Comparison of ENCODE assay signal across 8 cellular contexts in the genomic region with DNA sequence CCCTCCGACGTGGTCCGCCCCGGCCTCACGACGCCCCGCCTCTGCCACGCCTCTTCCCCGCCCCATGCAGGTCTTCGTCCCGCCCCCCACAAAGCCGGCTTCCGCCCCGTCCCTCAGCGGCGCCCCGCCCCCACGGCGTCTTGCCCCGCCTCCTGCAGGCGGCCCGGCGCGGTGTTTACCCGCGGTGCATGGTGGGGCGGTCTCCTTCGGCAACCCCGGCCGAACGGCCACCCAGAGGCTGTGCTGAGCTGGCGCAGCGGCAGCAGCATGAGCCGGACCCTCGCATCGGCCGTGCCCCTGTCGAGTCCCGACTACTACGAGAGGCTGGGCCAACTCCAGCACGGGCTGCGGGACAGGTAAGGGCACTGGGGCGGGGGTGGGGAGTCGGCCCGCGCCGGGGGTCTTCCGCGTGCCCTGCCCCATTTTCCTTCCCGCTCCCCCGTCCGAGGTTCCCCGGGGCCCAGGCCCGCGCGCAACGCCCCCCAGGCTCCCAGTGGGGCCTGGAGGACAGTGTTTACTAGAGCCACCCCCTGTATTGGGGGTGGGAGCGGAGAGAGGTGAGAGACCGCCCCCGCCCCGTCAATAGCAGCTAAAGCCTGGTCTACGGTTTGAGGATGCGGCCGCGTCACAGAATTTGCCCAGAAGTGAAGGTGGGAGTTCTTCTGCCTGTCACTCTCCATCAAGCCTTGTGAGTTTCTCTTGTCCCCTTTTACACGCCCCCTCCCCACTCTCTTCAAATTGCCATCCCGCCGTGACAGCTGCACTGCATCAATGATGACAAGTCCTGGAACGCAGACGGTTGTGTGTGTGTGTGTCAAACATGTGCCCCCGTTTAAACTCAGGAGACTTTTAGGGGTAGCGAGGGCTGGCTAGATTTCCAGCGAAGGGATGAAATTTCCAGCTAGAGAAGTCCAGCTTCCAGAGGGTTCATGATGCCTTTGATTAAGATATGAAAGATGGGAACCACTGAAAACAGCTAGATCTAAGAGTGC. TPM values are rescaled to one million over a fixed set of nuclear protein-coding genes. Genes with fewer than 3 reads are reported as not detected.
DNase-seq lines count a peak whose midpoint lies in the region; ATAC-seq, FAIRE-seq and TF ChIP-seq lines count a peak whose summit lies in the region.

A gene with protein sequence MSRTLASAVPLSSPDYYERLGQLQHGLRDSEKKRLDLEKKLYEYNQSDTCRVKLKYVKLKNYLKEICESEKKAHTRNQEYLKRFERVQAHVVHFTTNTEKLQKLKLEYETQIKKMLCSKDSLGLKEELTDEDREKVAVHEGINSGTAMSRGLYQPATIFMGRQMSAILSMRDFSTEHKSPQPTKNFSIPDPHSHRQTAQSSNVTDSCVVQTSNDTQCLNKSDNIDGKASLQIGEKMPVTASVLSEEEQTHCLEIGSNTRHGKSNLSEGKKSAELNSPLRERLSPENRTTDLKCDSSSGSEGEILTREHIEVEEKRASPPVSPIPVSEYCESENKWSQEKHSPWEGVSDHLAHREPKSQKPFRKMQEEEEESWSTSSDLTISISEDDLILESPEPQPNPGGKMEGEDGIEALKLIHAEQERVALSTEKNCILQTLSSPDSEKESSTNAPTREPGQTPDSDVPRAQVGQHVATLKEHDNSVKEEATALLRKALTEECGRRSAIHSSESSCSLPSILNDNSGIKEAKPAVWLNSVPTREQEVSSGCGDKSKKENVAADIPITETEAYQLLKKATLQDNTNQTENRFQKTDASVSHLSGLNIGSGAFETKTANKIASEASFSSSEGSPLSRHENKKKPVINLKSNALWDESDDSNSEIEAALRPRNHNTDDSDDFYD (plus strand): TSS at position 234 of the 992 bp plus-strand sequence. CDS start 34 bp downstream, at position 268.

- H3K4me3 Mint-ChIP-seq in central memory CD8-positive, alpha-beta T cell, result peak within 1 kb of the TSS; percentile 92

- TF ChIP-seq CTCF in AG09319 (IDR thresholded peaks at IDR 0.05; ENCODE audit: low read depth, low read length) (peak; percentile 13), kidney (IDR thresholded peaks at IDR 0.05; ENCODE audit: borderline replicate concordance, extremely low read depth, insufficient read depth) (peak; percentile 45)

- H3K9ac ChIP-seq in kidney (ENCODE audit: low read length in 2 of 2), result peak within 1 kb of the TSS; percentile 70 to 72

- peak; percentile 89 for DNase-seq in AG09319 (ENCODE audit: extremely low read depth, low read depth)
- DNase-seq in NCI-H345 (lab: John Stamatoyannopoulos, UW), result peak; percentile 97
- DNase-seq in activated CD4-positive, CD25-positive, alpha-beta regulatory T cell (lab: John Stamatoyannopoulos, UW), result peak; percentile 97 to 98 (median 97)
- DNase-seq in central memory CD8-positive, alpha-beta T cell (ENCODE audit: low spot score in 2 of 2), result peak; percentile 96 to 99
- peak; percentile 99 for DNase-seq in kidney
- DNase-seq in stimulated activated CD4-positive, alpha-beta T cell treated with anti-CD3 and anti-CD28 coated beads, Interleukin-15, amount 100 ng/mL, for 24 hours, result peak; percentile 97

- H3K36me3 ChIP-seq in kidney (ENCODE audit: control insufficient read depth in 1 of 2, insufficient read depth in 2 of 2, low read length in 2 of 2), result no peaks in the 10 kb centered on the region

- peaks cover 23% of the 10 kb centered on the region for H3K4me1 Mint-ChIP-seq in central memory CD8-positive, alpha-beta T cell

- H3K9me3 ChIP-seq in kidney (ENCODE audit: control insufficient read depth in 1 of 2, low read length in 2 of 2), result no peaks in the 10 kb centered on the region

- ATAC-seq in GM19023 (IDR thresholded peaks at IDR 0.05; ENCODE audit: unreplicated experiment) (peak; percentile 98), HG03280 (IDR thresholded peaks at IDR 0.05; ENCODE audit: unreplicated experiment) (peak; percentile 98)
- ATAC-seq in central memory CD8-positive, alpha-beta T cell (replicated peaks; ENCODE audit: extremely low read depth, poor library complexity, severe bottlenecking), result peak; percentile 98

- no peaks in the 10 kb centered on the region for H3K9me3 Mint-ChIP-seq in central memory CD8-positive, alpha-beta T cell

- peaks cover 0 to 4% of the 10 kb centered on the region in 2 donors for H3K4me1 ChIP-seq in kidney (ENCODE audit: control insufficient read depth in 1 of 2, insufficient read depth in 1 of 2, low read depth in 1 of 2, low read length in 2 of 2)

- H3K36me3 Mint-ChIP-seq in central memory CD8-positive, alpha-beta T cell (ENCODE audit: insufficient read depth), result peaks cover 5% of the 10 kb centered on the region

- peak within 1 kb of the TSS; percentile 5 for H3K27ac Mint-ChIP-seq in central memory CD8-positive, alpha-beta T cell (ENCODE audit: low read depth)

- FAIRE-seq in kidney (lab: Jason Lieb, UNC), result no peak

- no peaks in the 10 kb centered on the region for H3K27me3 Mint-ChIP-seq in central memory CD8-positive, alpha-beta T cell

- peak within 1 kb of the TSS; percentile 74 to 97 for H3K4me3 ChIP-seq in kidney (ENCODE audit: low read length in 2 of 2)

- intact Hi-C loops in kidney (cut with DNase I), result no loop called here

- H3K27ac ChIP-seq in kidney (ENCODE audit: low read depth in 2 of 2, low read length in 2 of 2), result peak within 1 kb of the TSS; percentile 57 to 77

RNA-seq across cellular contexts. Expression of the gene that starts here (rescaled TPM):
- 21.8 TPM for total RNA-seq in kidney
- polyA plus RNA-seq in kidney (ENCODE audit: insufficient read depth, low read depth, low replicate concordance), result 17.3 TPM

Comparison
In these comparisons a context has a peak if more than half of its experiments do, and no peak if none do; other contexts are left out.
1. Peak in every context shown above with its lines: DNase-seq, ATAC-seq, H3K4me3 ChIP-seq and H3K27ac ChIP-seq.